13 cellular contexts compared by ENCODE assay signal in genomic region chr3:48502121-48502520, GRCh38. TPM values are rescaled to one million over a fixed set of nuclear protein-coding genes. Genes with fewer than 3 reads are reported as not detected.
DNase-seq lines count a peak whose midpoint lies in the region; ATAC-seq and TF ChIP-seq lines count a peak whose summit lies in the region.
"Had no signal": no experiment of that assay in that cellular context is flagged by ENCODE, and none has a peak within 500 bp of the region (broad histone marks: within the 10 kb centered on the region; RNA-seq: fewer than 3 reads in every experiment).

No MANE protein-coding gene starts in this region.

- no peak overlapping the region for H3K4me3 ChIP-seq in upper lobe of right lung
- H3K4me3 ChIP-seq: pancreas had no signal

- no peaks in the 10 kb centered on the region for H3K27me3 ChIP-seq in upper lobe of right lung
- H3K27me3 ChIP-seq: pancreas, Peyer's patch had no signal

- no peaks in the 10 kb centered on the region for H3K9me3 Mint-ChIP-seq in activated naive CD8-positive, alpha-beta T cell (ENCODE audit: low read depth)
- no peaks in the 10 kb centered on the region for H3K9me3 Mint-ChIP-seq in activated naive CD8-positive, alpha-beta T cell treated with anti-CD3 and anti-CD28 coated beads for 36 hours
- H3K9me3 Mint-ChIP-seq in brain: peaks cover 0 to 9% (median 3%) of the 10 kb centered on the region in 5 experiments
- no peaks in the 10 kb centered on the region for H3K9me3 Mint-ChIP-seq in nephron

- no peak for ATAC-seq in upper lobe of right lung
- ATAC-seq in GM18517 (IDR thresholded peaks at IDR 0.05; ENCODE audit: unreplicated experiment): no peak
- no peak for ATAC-seq in GM21528 (IDR thresholded peaks at IDR 0.05; ENCODE audit: low FRiP score, unreplicated experiment)

- no peak for DNase-seq in activated naive CD8-positive, alpha-beta T cell treated with anti-CD3 and anti-CD28 coated beads for 36 hours
- DNase-seq in upper lobe of right lung (no peak), nucleus accumbens (lab: John Stamatoyannopoulos, UW) (no peak)
- DNase-seq: GDM1; NCI-H446 treated with DMSO at 0.1 percent for 48 hours; Peyer's patch; stimulated activated CD4-positive, alpha-beta T cell treated with anti-CD3 and anti-CD28 coated beads, Interleukin-4, amount 100 ng/mL, for 24 hours had no signal

- H3K4me1 Mint-ChIP-seq in activated naive CD8-positive, alpha-beta T cell (ENCODE audit: low read depth): peaks cover 44% of the 10 kb centered on the region
- peaks cover 25% of the 10 kb centered on the region for H3K4me1 Mint-ChIP-seq in activated naive CD8-positive, alpha-beta T cell treated with anti-CD3 and anti-CD28 coated beads for 36 hours
- H3K4me1 Mint-ChIP-seq in brain (peaks cover 24% of the 10 kb centered on the region), nephron (no peaks in the 10 kb centered on the region)

- H3K4me3 Mint-ChIP-seq in activated naive CD8-positive, alpha-beta T cell: peak overlapping the region; percentile 79
- no peak overlapping the region for H3K4me3 Mint-ChIP-seq in activated naive CD8-positive, alpha-beta T cell treated with anti-CD3 and anti-CD28 coated beads for 36 hours
- peak overlapping the region in 4 of 5 experiments; percentile 76 to 89 (median 80) for H3K4me3 Mint-ChIP-seq in brain
- H3K4me3 Mint-ChIP-seq in nephron: peak overlapping the region; percentile 84 to 86 (median 86)

- H3K9me3 ChIP-seq in upper lobe of right lung: no peaks in the 10 kb centered on the region
- H3K9me3 ChIP-seq: pancreas, Peyer's patch had no signal

- peaks cover 2% of the 10 kb centered on the region for H3K36me3 Mint-ChIP-seq in activated naive CD8-positive, alpha-beta T cell
- peaks cover 9% of the 10 kb centered on the region for H3K36me3 Mint-ChIP-seq in activated naive CD8-positive, alpha-beta T cell treated with anti-CD3 and anti-CD28 coated beads for 36 hours
- peaks cover 41% of the 10 kb centered on the region for H3K36me3 Mint-ChIP-seq in brain
- H3K36me3 Mint-ChIP-seq in nephron (ENCODE audit: low read depth): peaks cover 18% of the 10 kb centered on the region

- peaks cover 7% of the 10 kb centered on the region for H3K36me3 ChIP-seq in upper lobe of right lung
- H3K36me3 ChIP-seq: pancreas had no signal

- H3K27ac ChIP-seq in upper lobe of right lung: peak overlapping the region; percentile 91

- intact Hi-C loops in upper lobe of right lung (cut with DNase I): no loop called here

- TF ChIP-seq CTCF in brain (conservative IDR thresholded peaks at IDR 0.05): no peak
- no peak for TF ChIP-seq CTCF in nephron (IDR thresholded peaks at IDR 0.05; ENCODE audit: unreplicated experiment in 3 of 3)
- TF ChIP-seq CTCF in upper lobe of right lung (IDR thresholded peaks at IDR 0.05): no peak

- H3K27ac Mint-ChIP-seq in activated naive CD8-positive, alpha-beta T cell: no peak overlapping the region
- no peak overlapping the region for H3K27ac Mint-ChIP-seq in activated naive CD8-positive, alpha-beta T cell treated with anti-CD3 and anti-CD28 coated beads for 36 hours
- peak overlapping the region in 4 of 5 experiments; percentile 48 to 92 (median 84) for H3K27ac Mint-ChIP-seq in brain
- peak overlapping the region; percentile 3 to 63 (median 45) for H3K27ac Mint-ChIP-seq in nephron

- no peaks in the 10 kb centered on the region for H3K27me3 Mint-ChIP-seq in activated naive CD8-positive, alpha-beta T cell
- H3K27me3 Mint-ChIP-seq in activated naive CD8-positive, alpha-beta T cell treated with anti-CD3 and anti-CD28 coated beads for 36 hours: no peaks in the 10 kb centered on the region
- H3K27me3 Mint-ChIP-seq in brain: peaks cover 15% of the 10 kb centered on the region
- no peaks in the 10 kb centered on the region for H3K27me3 Mint-ChIP-seq in nephron (ENCODE audit: low read depth)

- H3K4me1 ChIP-seq in upper lobe of right lung: peaks cover 14% of the 10 kb centered on the region

RNA-seq across cellular contexts. Expression of gene SHISA5, which starts 1.9 kb away (rescaled TPM):
- 10 to 100 TPM; 68.8 to 73.5 TPM for total RNA-seq in activated naive CD8-positive, alpha-beta T cell treated with anti-CD3 and anti-CD28 coated beads for 36 hours
- 109 TPM for polyA plus RNA-seq in brain (ENCODE audit: insufficient read depth, low read depth, low replicate concordance)
- 163 TPM for total RNA-seq in upper lobe of right lung

RNA-seq across cellular contexts. Expression of gene PFKFB4, which starts 54.5 kb away (rescaled TPM):
- 10 to 100 TPM; 33.7 to 36.1 TPM for total RNA-seq in activated naive CD8-positive, alpha-beta T cell treated with anti-CD3 and anti-CD28 coated beads for 36 hours
- 5.6 TPM for polyA plus RNA-seq in brain (ENCODE audit: insufficient read depth, low read depth, low replicate concordance)
- 11.0 TPM for total RNA-seq in upper lobe of right lung

RNA-seq across cellular contexts. Expression of gene ATRIP, which starts 55.6 kb away (rescaled TPM):
- total RNA-seq in activated naive CD8-positive, alpha-beta T cell treated with anti-CD3 and anti-CD28 coated beads for 36 hours: 10 to 100 TPM; 17.3 to 17.9 TPM
- polyA plus RNA-seq in brain (ENCODE audit: insufficient read depth, low read depth, low replicate concordance): 5.9 TPM
- 5.3 TPM for total RNA-seq in upper lobe of right lung

Comparison
In these comparisons a context has a peak if more than half of its experiments do, and no peak if none do; other contexts are left out.
1. H3K27ac Mint-ChIP-seq: peak in brain (4 of 5) and nephron (3 of 3); none in activated naive CD8-positive, alpha-beta T cell (single experiment) and activated naive CD8-positive, alpha-beta T cell treated with anti-CD3 and anti-CD28 coated beads for 36 hours (single experiment).